27 cellular contexts compared by ENCODE assay signal in the genomic region with DNA sequence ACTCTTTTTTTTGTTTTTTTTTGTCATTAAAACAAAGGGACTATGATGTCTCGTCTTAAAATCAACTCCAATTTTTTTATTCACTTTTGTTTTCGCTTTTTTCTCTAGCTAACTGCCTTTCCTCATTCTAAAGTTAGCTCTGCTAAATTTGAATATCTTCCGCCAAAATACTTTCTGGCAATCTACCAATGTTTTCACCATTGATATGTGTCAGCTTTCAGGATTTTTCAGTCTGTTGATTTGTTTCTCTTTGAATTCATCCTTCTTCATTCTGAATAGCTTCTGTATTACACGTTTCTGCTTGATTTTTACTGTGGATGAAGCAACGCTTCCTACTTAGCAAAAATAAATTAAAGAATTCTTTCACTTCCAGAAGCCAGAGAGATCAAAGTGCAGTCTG. TPM values are rescaled to one million over a fixed set of nuclear protein-coding genes. Genes with fewer than 3 reads are reported as not detected.
DNase-seq lines count a peak whose midpoint lies in the region; ATAC-seq and TF ChIP-seq lines count a peak whose summit lies in the region.
"Had no signal": no experiment of that assay in that cellular context is flagged by ENCODE, and none has a peak within 500 bp of the region (broad histone marks: within the 10 kb centered on the region; RNA-seq: fewer than 3 reads in every experiment).

No MANE protein-coding gene starts in this region.

- 14 to 24% methylated on average over 5 of the region's 5 CpGs for WGBS in lower leg skin, 2 donors

- POLR2A ChIA-PET in CD4-positive, alpha-beta memory T cell (lab: Charles Lee; ENCODE audit: partially characterized antibody), result no interaction called here

- H3K27me3 Mint-ChIP-seq in CD4-positive, alpha-beta memory T cell, result no peaks in the 10 kb centered on the region
- H3K27me3 Mint-ChIP-seq: CD4-positive, CD25-positive, alpha-beta regulatory T cell; naive thymus-derived CD8-positive, alpha-beta T cell; T-helper 17 cell had no signal

- no peaks in the 10 kb centered on the region for H3K36me3 ChIP-seq in CD4-positive, alpha-beta memory T cell (ENCODE audit: insufficient read depth, low read length)
- no peaks in the 10 kb centered on the region for H3K36me3 ChIP-seq in left lung
- H3K36me3 ChIP-seq: right atrium auricular region, suprapubic skin had no signal

- no peak overlapping the region for H3K4me3 Mint-ChIP-seq in CD4-positive, alpha-beta memory T cell
- H3K4me3 Mint-ChIP-seq: activated T-cell treated with anti-CD3 and anti-CD28 coated beads, Interleukin-2, amount 50 U/mL, for 4 hours; CD4-positive, CD25-positive, alpha-beta regulatory T cell; naive thymus-derived CD8-positive, alpha-beta T cell; stimulated activated effector memory CD8-positive, alpha-beta T cell treated with anti-CD3 and anti-CD28 coated beads, Interleukin-12 subunit alpha, Interleukin-12 subunit beta, amount 100 ng/mL, for 72 hours; T-helper 17 cell had no signal

- H3K36me3 Mint-ChIP-seq in CD4-positive, alpha-beta memory T cell, result no peaks in the 10 kb centered on the region
- H3K36me3 Mint-ChIP-seq: CD4-positive, CD25-positive, alpha-beta regulatory T cell; stimulated activated effector memory CD8-positive, alpha-beta T cell treated with anti-CD3 and anti-CD28 coated beads, Interleukin-12 subunit alpha, Interleukin-12 subunit beta, amount 100 ng/mL, for 72 hours had no signal

- no peak overlapping the region for H3K27ac Mint-ChIP-seq in CD4-positive, alpha-beta memory T cell
- H3K27ac Mint-ChIP-seq: CD4-positive, CD25-positive, alpha-beta regulatory T cell; naive thymus-derived CD8-positive, alpha-beta T cell; stimulated activated effector memory CD8-positive, alpha-beta T cell treated with anti-CD3 and anti-CD28 coated beads, Interleukin-12 subunit alpha, Interleukin-12 subunit beta, amount 100 ng/mL, for 72 hours; T-helper 17 cell had no signal

- H3K27ac ChIP-seq in coronary artery, result no peak overlapping the region
- H3K27ac ChIP-seq in CD4-positive, alpha-beta memory T cell (ENCODE audit: low read depth, low read length), result no peak overlapping the region
- H3K27ac ChIP-seq in left lung, result no peak overlapping the region
- H3K27ac ChIP-seq: 22Rv1, body of pancreas, HL-60, right atrium auricular region, suprapubic skin had no signal

- no peaks in the 10 kb centered on the region for H3K27me3 ChIP-seq in CD4-positive, alpha-beta memory T cell (ENCODE audit: insufficient read depth, low read length)
- no peaks in the 10 kb centered on the region for H3K27me3 ChIP-seq in left lung
- H3K27me3 ChIP-seq: body of pancreas, right atrium auricular region, suprapubic skin had no signal

- intact Hi-C loops in lower leg skin (cut with DNase I; ENCODE audit: low total_unique reads), result no loop called here
- intact Hi-C loops in CD4-positive, alpha-beta memory T cell (cut with micrococcal nuclease), result no loop called here
- intact Hi-C loops in left lung (cut with DNase I), result no loop called here

- TF ChIP-seq CTCF in coronary artery (IDR thresholded peaks at IDR 0.05) (no peak), lower leg skin (IDR thresholded peaks at IDR 0.05) (no peak), left lung (IDR thresholded peaks at IDR 0.05) (no peak)

- H3K4me3 ChIP-seq in coronary artery (peak overlapping the region; percentile 38), lower leg skin (ENCODE audit: low read depth, poor library complexity, severe bottlenecking) (no peak overlapping the region), left lung (no peak overlapping the region)
- H3K4me3 ChIP-seq in CD4-positive, alpha-beta memory T cell (ENCODE audit: low read length in 2 of 2), result no peak overlapping the region
- H3K4me3 ChIP-seq: body of pancreas, GM12878, right atrium auricular region, suprapubic skin had no signal

- H3K4me1 Mint-ChIP-seq in CD4-positive, alpha-beta memory T cell, result no peaks in the 10 kb centered on the region
- H3K4me1 Mint-ChIP-seq: CD4-positive, CD25-positive, alpha-beta regulatory T cell; naive thymus-derived CD8-positive, alpha-beta T cell; stimulated activated effector memory CD8-positive, alpha-beta T cell treated with anti-CD3 and anti-CD28 coated beads, Interleukin-12 subunit alpha, Interleukin-12 subunit beta, amount 100 ng/mL, for 72 hours; T-helper 17 cell had no signal

- TF ChIP-seq POLR2A in lower leg skin (IDR thresholded peaks at IDR 0.05), result no peak

- DNase-seq in DMS79 treated with DMSO at 0.1 percent for 48 hours (lab: John Stamatoyannopoulos, UW) (peak; percentile 93), DMS79 (lab: John Stamatoyannopoulos, UW) (no peak), coronary artery (ENCODE audit: low spot score) (no peak), kidney tubule cell (ENCODE audit: low spot score) (peak; percentile 17), superior temporal gyrus (ENCODE audit: extremely low spot score) (peak; percentile 29), lower leg skin (ENCODE audit: low spot score in 2 of 2) (no peak), left lung (no peak)
- no peak for DNase-seq in CD4-positive, alpha-beta memory T cell
- DNase-seq: activated gamma-delta T cell treated with Interleukin-2 at 50 U/mL for 16 hours; activated T-cell treated with anti-CD3 and anti-CD28 coated beads, Interleukin-2, amount 50 U/mL, for 4 hours; body of pancreas; CD4-positive, CD25-positive, alpha-beta regulatory T cell; effector CD4-positive, alpha-beta T cell; left colon; midbrain; naive thymus-derived CD8-positive, alpha-beta T cell; NCI-H1436; NCI-H510A treated with DMSO at 0.1 percent for 48 hours; stimulated activated CD4-positive, alpha-beta T cell treated with anti-CD3 and anti-CD28 coated beads, Interleukin-4, amount 100 ng/mL, for 24 hours; T-helper 17 cell had no signal

- H3K9me3 ChIP-seq in CD4-positive, alpha-beta memory T cell (ENCODE audit: control insufficient read depth in 1 of 2, low read length in 2 of 2), result no peaks in the 10 kb centered on the region
- H3K9me3 ChIP-seq in left lung, result peaks cover 0 to 6% of the 10 kb centered on the region in 2 donors
- H3K9me3 ChIP-seq: body of pancreas, suprapubic skin had no signal

- ATAC-seq in left lung, result no peak
- ATAC-seq: activated T-cell treated with anti-CD3 and anti-CD28 coated beads, Interleukin-2, amount 50 U/mL, for 4 hours; body of pancreas; GM12878; left colon; naive thymus-derived CD8-positive, alpha-beta T cell; SK-N-SH treated with all-trans-retinoic acid at 6 μM for 48 hours; stimulated activated effector memory CD8-positive, alpha-beta T cell treated with anti-CD3 and anti-CD28 coated beads, Interleukin-12 subunit alpha, Interleukin-12 subunit beta, amount 100 ng/mL, for 72 hours; T-helper 17 cell had no signal

- H3K9me3 Mint-ChIP-seq in CD4-positive, alpha-beta memory T cell, result peaks cover 1 to 20% (median 10%) of the 10 kb centered on the region in 8 donors

- CTCF ChIA-PET in CD4-positive, alpha-beta memory T cell (lab: Charles Lee; ENCODE audit: partially characterized antibody), result no interaction called here

- no peaks in the 10 kb centered on the region for H3K4me1 ChIP-seq in CD4-positive, alpha-beta memory T cell (ENCODE audit: insufficient read depth, low read length)
- H3K4me1 ChIP-seq in left lung, result no peaks in the 10 kb centered on the region
- H3K4me1 ChIP-seq: body of pancreas, right atrium auricular region, suprapubic skin had no signal

RNA-seq across cellular contexts. Expression of a gene that starts 38.7 kb away (rescaled TPM):
- total RNA-seq in lower leg skin (1 to 10 TPM; 3.0 to 8.9 (median 7.1) TPM), left lung (1 to 10 TPM; 1.5 to 1.9 TPM)
- not detected for total RNA-seq in CD4-positive, alpha-beta memory T cell
- polyA plus RNA-seq in CD4-positive, alpha-beta memory T cell, result not detected
- total RNA-seq: activated T-cell treated with anti-CD3 and anti-CD28 coated beads, Interleukin-2, amount 50 U/mL, for 4 hours; GM12878 had no signal
- polyA plus RNA-seq: CD4-positive, CD25-positive, alpha-beta regulatory T cell; naive thymus-derived CD8-positive, alpha-beta T cell had no signal

Comparison
In these comparisons a context has a peak if more than half of its experiments do, and no peak if none do; other contexts are left out.
1. DNase-seq: peak in DMS79 treated with DMSO at 0.1 percent for 48 hours (single experiment), kidney tubule cell (single experiment) and superior temporal gyrus (single experiment); none in DMS79 (single experiment), coronary artery (single experiment), lower leg skin (0 of 2), CD4-positive, alpha-beta memory T cell (0 of 5) and left lung (0 of 2).